In genomic region chr6:33708516-33709204, GRCh38 we compare ENCODE assay signal across 25 cellular contexts. TPM values are rescaled to one million over a fixed set of nuclear protein-coding genes. Genes with fewer than 3 reads are reported as not detected.
DNase-seq lines count a peak whose midpoint lies in the region; ATAC-seq and TF ChIP-seq lines count a peak whose summit lies in the region.
"Had no signal": no experiment of that assay in that cellular context is flagged by ENCODE, and none has a peak within 500 bp of the region (broad histone marks: within the 10 kb centered on the region; RNA-seq: fewer than 3 reads in every experiment).

No MANE protein-coding gene starts in this region.

- peaks cover 42% of the 10 kb centered on the region for H3K4me1 ChIP-seq in left ventricle myocardium inferior

- H3K27ac Mint-ChIP-seq in mesothelial cell of epicardium = peak overlapping the region; percentile 49
- no peak overlapping the region for H3K27ac Mint-ChIP-seq in progenitor cell of endocrine pancreas
- H3K27ac Mint-ChIP-seq: activated naive CD4-positive, alpha-beta T cell treated with anti-CD3 and anti-CD28 coated beads, Interleukin-2, amount 10 ng/mL, durations not matched to agents 7 days and 5 days; T-helper 17 cell had no signal

- H3K27me3 ChIP-seq in left ventricle myocardium inferior (ENCODE audit: low read depth) (no peaks in the 10 kb centered on the region), WERI-Rb-1 (ENCODE audit: insufficient read depth, low read depth, severe bottlenecking) (no peaks in the 10 kb centered on the region)
- H3K27me3 ChIP-seq: upper lobe of left lung had no signal

- peak overlapping the region; percentile 85 for H3K4me3 ChIP-seq in left ventricle myocardium inferior
- no peak overlapping the region for H3K4me3 ChIP-seq in WERI-Rb-1 (ENCODE audit: low read depth, low read length)
- H3K4me3 ChIP-seq: coronary artery, HAP-1, upper lobe of left lung had no signal

- TF ChIP-seq CTCF in left ventricle myocardium inferior (IDR thresholded peaks at IDR 0.05; ENCODE audit: borderline replicate concordance) = no peak
- no peak for TF ChIP-seq CTCF in WERI-Rb-1 (IDR thresholded peaks at IDR 0.05; ENCODE audit: low read depth, low read length)
- TF ChIP-seq CTCF in mesothelial cell of epicardium (IDR thresholded peaks at IDR 0.05; ENCODE audit: unreplicated experiment) = no peak
- TF ChIP-seq CTCF in progenitor cell of endocrine pancreas (IDR thresholded peaks at IDR 0.05; ENCODE audit: unreplicated experiment) = no peak

- H3K4me1 Mint-ChIP-seq in mesothelial cell of epicardium = peaks cover 28% of the 10 kb centered on the region
- H3K4me1 Mint-ChIP-seq in progenitor cell of endocrine pancreas (ENCODE audit: low read depth) = peaks cover 31% of the 10 kb centered on the region

- no peak for DNase-seq in left ventricle myocardium inferior
- no peak for DNase-seq in Right ventricle myocardium superior
- DNase-seq in WERI-Rb-1 = no peak
- DNase-seq in mesothelial cell of epicardium (ENCODE audit: low spot score in 2 of 2, unreplicated experiment in 2 of 2) = no peak
- no peak for DNase-seq in mesenteric fat pad (ENCODE audit: low spot score)
- no peak for DNase-seq in progenitor cell of endocrine pancreas (ENCODE audit: low spot score, unreplicated experiment)
- no peak for DNase-seq in COLO829 (ENCODE audit: low spot score)
- DNase-seq: activated CD4-positive, alpha-beta T cell treated with anti-CD3 and anti-CD28 coated beads for 1 hour; activated naive CD4-positive, alpha-beta T cell treated with anti-CD3 and anti-CD28 coated beads, Interleukin-2, amount 10 ng/mL, durations not matched to agents 7 days and 5 days; activated T-cell treated with anti-CD3 and anti-CD28 coated beads, Interleukin-2, amount 50 U/mL, for 1 hour; DND-41; effector memory CD4-positive, alpha-beta T cell; naive thymus-derived CD8-positive, alpha-beta T cell; NCI-H1105 treated with DMSO at 0.1 percent for 48 hours; NCI-H2081; RPMI8226; SK-N-SH; small intestine; T-helper 17 cell; upper lobe of left lung had no signal

- no peak for ATAC-seq in Right ventricle myocardium superior (ENCODE audit: poor library complexity)
- ATAC-seq: naive thymus-derived CD8-positive, alpha-beta T cell; T-helper 17 cell had no signal

- H3K9me3 Mint-ChIP-seq in mesothelial cell of epicardium (no peaks in the 10 kb centered on the region), progenitor cell of endocrine pancreas (ENCODE audit: low read depth) (no peaks in the 10 kb centered on the region)
- H3K9me3 Mint-ChIP-seq: activated naive CD4-positive, alpha-beta T cell treated with anti-CD3 and anti-CD28 coated beads, Interleukin-2, amount 10 ng/mL, durations not matched to agents 7 days and 5 days; naive thymus-derived CD8-positive, alpha-beta T cell had no signal

- intact Hi-C loops in left ventricle myocardium inferior (cut with micrococcal nuclease) = no loop called here
- intact Hi-C loops in Right ventricle myocardium superior (cut with DNase I) = no loop called here

- peaks cover 4% of the 10 kb centered on the region for H3K36me3 Mint-ChIP-seq in mesothelial cell of epicardium
- H3K36me3 Mint-ChIP-seq in progenitor cell of endocrine pancreas (ENCODE audit: insufficient read depth) = peaks cover 10% of the 10 kb centered on the region

- peak overlapping the region; percentile 98 for H3K27ac ChIP-seq in left ventricle myocardium inferior (replicated peaks)
- peak overlapping the region; percentile 99 for H3K27ac ChIP-seq in WERI-Rb-1
- H3K27ac ChIP-seq: C4-2B, coronary artery, upper lobe of left lung had no signal

- no peaks in the 10 kb centered on the region for H3K9me3 ChIP-seq in left ventricle myocardium inferior (replicated peaks)
- no peaks in the 10 kb centered on the region for H3K9me3 ChIP-seq in WERI-Rb-1 (ENCODE audit: severe bottlenecking)
- H3K9me3 ChIP-seq: HAP-1, SK-N-SH, upper lobe of left lung had no signal

- H3K36me3 ChIP-seq in left ventricle myocardium inferior (peaks cover 7% of the 10 kb centered on the region), WERI-Rb-1 (peaks cover 68% of the 10 kb centered on the region)

- no peak overlapping the region for H3K4me3 Mint-ChIP-seq in mesothelial cell of epicardium
- no peak overlapping the region for H3K4me3 Mint-ChIP-seq in progenitor cell of endocrine pancreas (ENCODE audit: low read depth)
- H3K4me3 Mint-ChIP-seq: activated naive CD4-positive, alpha-beta T cell treated with anti-CD3 and anti-CD28 coated beads, Interleukin-2, amount 10 ng/mL, durations not matched to agents 7 days and 5 days; T-helper 17 cell had no signal

- H3K27me3 Mint-ChIP-seq in mesothelial cell of epicardium (ENCODE audit: low read depth) = no peaks in the 10 kb centered on the region
- no peaks in the 10 kb centered on the region for H3K27me3 Mint-ChIP-seq in progenitor cell of endocrine pancreas
- H3K27me3 Mint-ChIP-seq: naive thymus-derived CD8-positive, alpha-beta T cell; T-helper 17 cell had no signal

RNA-seq across cellular contexts. Expression of gene UQCC2, which starts 2.8 kb away (rescaled TPM):
- 199 TPM for total RNA-seq in left ventricle myocardium inferior
- 208 TPM for total RNA-seq in Right ventricle myocardium superior
- total RNA-seq in mesothelial cell of epicardium = 79.0 to 79.6 TPM (median 79.4 TPM) in 3 replicates
- 47.0 TPM for total RNA-seq in mesenteric fat pad
- 97.2 and 99.4 TPM in 2 replicates for total RNA-seq in progenitor cell of endocrine pancreas

RNA-seq across cellular contexts. Expression of gene IP6K3, which starts 38.0 kb away (rescaled TPM):
- total RNA-seq in left ventricle myocardium inferior (42.0 TPM), Right ventricle myocardium superior (44.2 TPM), mesothelial cell of epicardium (0.11 to 0.16 TPM in 2 of 3 replicates, not detected in the other), mesenteric fat pad (0.13 TPM), progenitor cell of endocrine pancreas (0.14 and 0.29 TPM in 2 replicates)
- total RNA-seq: HT-29; naive thymus-derived CD8-positive, alpha-beta T cell; NCI-H460; T-helper 17 cell had no signal

Comparison
In these comparisons a context has a peak if more than half of its experiments do, and no peak if none do; other contexts are left out.
1. RNA of gene IP6K3, which starts 38.0 kb away (total RNA-seq): 44.2 TPM in Right ventricle myocardium superior (single experiment) and 42.0 TPM in left ventricle myocardium inferior (single experiment); 0.11 to 0.16 TPM in mesothelial cell of epicardium, 0.14 to 0.29 TPM in progenitor cell of endocrine pancreas and 0.13 TPM in mesenteric fat pad (single experiment); every median in the first group is over 10 times any median in the second.